ENCODE assay signal across 32 cellular contexts in genomic region chr22:31501738-31502137, GRCh38. TPM values are rescaled to one million over a fixed set of nuclear protein-coding genes. Genes with fewer than 3 reads are reported as not detected.
A peak's percentile ranks its signal among the peaks of the same experiment; 100 is the strongest.
DNase-seq lines count a peak whose midpoint lies in the region; ATAC-seq and TF ChIP-seq lines count a peak whose summit lies in the region.
"Had no signal": no experiment of that assay in that cellular context is flagged by ENCODE, and none has a peak within 500 bp of the region (broad histone marks: within the 10 kb centered on the region; RNA-seq: fewer than 3 reads in every experiment).

No MANE protein-coding gene starts in this region.

- H3K36me3 Mint-ChIP-seq in activated CD4-positive, alpha-beta T cell treated with anti-CD3 and anti-CD28 coated beads, Interleukin-2, amount 10 ng/mL, durations not matched to agents 7 days and 5 days (ENCODE audit: low read depth), result peaks cover 61% of the 10 kb centered on the region
- H3K36me3 Mint-ChIP-seq in CD4-positive, alpha-beta T cell (ENCODE audit: low read depth), result peaks cover 70% of the 10 kb centered on the region
- peaks cover 65% of the 10 kb centered on the region for H3K36me3 Mint-ChIP-seq in activated CD8-positive, alpha-beta T cell treated with anti-CD3 and anti-CD28 coated beads for 36 hours (ENCODE audit: low read depth)
- H3K36me3 Mint-ChIP-seq in stimulated activated memory B cell treated with anti-CD40 and anti-IgM and Interleukin-4, amounts not matched to agents 10 μg/mL and 1 μg/mL and 100 μg/mL, for 72 hours, result peaks cover 20% of the 10 kb centered on the region

- intact Hi-C loops in CD4-positive, alpha-beta T cell (cut with DNase I, micrococcal nuclease), result no loop called here
- intact Hi-C loops in activated CD8-positive, alpha-beta T cell treated with anti-CD3 and anti-CD28 coated beads for 36 hours (cut with micrococcal nuclease), result no loop called here
- intact Hi-C loops in lower leg skin (cut with DNase I; ENCODE audit: low total_unique reads), result no loop called here

- no peak for TF ChIP-seq CTCF in CD4-positive, alpha-beta T cell (IDR thresholded peaks at IDR 0.05)
- no peak for TF ChIP-seq CTCF in activated CD8-positive, alpha-beta T cell treated with anti-CD3 and anti-CD28 coated beads for 36 hours (IDR thresholded peaks at IDR 0.05)
- TF ChIP-seq CTCF in lower leg skin (IDR thresholded peaks at IDR 0.05), result no peak

- POLR2A ChIA-PET in activated CD4-positive, alpha-beta T cell treated with anti-CD3 and anti-CD28 coated beads, Interleukin-2, amount 10 ng/mL, durations not matched to agents 7 days and 5 days (lab: Charles Lee), result no interaction called here
- POLR2A ChIA-PET in CD4-positive, alpha-beta T cell (lab: Charles Lee), result interaction anchor here (1.3 kb wide), 1 partner anchor 11 kb away, joined by 4 read pairs; no protein-coding TSS in a partner anchor
- POLR2A ChIA-PET in activated CD8-positive, alpha-beta T cell treated with anti-CD3 and anti-CD28 coated beads for 36 hours (lab: Charles Lee), result no interaction called here

- H3K27ac ChIP-seq in CD4-positive, alpha-beta T cell (ENCODE audit: low read depth, low read length), result no peak overlapping the region
- H3K27ac ChIP-seq: A549, ascending aorta, cardiac muscle cell, gastrocnemius medialis, hepatocyte, HL-60, prostate gland, sigmoid colon, SJSA1, thoracic aorta, uterus had no signal

- CTCF ChIA-PET in activated CD4-positive, alpha-beta T cell treated with anti-CD3 and anti-CD28 coated beads, Interleukin-2, amount 10 ng/mL, durations not matched to agents 7 days and 5 days (lab: Charles Lee), result interaction anchor here (2.3 kb wide), 1 partner anchor 13 kb away, joined by 6 read pairs; no protein-coding TSS in a partner anchor
- CTCF ChIA-PET in CD4-positive, alpha-beta T cell (lab: Charles Lee), result no interaction called here
- CTCF ChIA-PET in activated CD8-positive, alpha-beta T cell treated with anti-CD3 and anti-CD28 coated beads for 36 hours (lab: Charles Lee), result no interaction called here

- no peak overlapping the region for H3K4me3 Mint-ChIP-seq in activated CD4-positive, alpha-beta T cell treated with anti-CD3 and anti-CD28 coated beads, Interleukin-2, amount 10 ng/mL, durations not matched to agents 7 days and 5 days
- H3K4me3 Mint-ChIP-seq in CD4-positive, alpha-beta T cell, result peak overlapping the region; percentile 5
- peak overlapping the region; percentile 16 for H3K4me3 Mint-ChIP-seq in activated CD8-positive, alpha-beta T cell treated with anti-CD3 and anti-CD28 coated beads for 36 hours
- H3K4me3 Mint-ChIP-seq in stimulated activated memory B cell treated with anti-CD40 and anti-IgM and Interleukin-4, amounts not matched to agents 10 μg/mL and 1 μg/mL and 100 μg/mL, for 72 hours, result no peak overlapping the region
- H3K4me3 Mint-ChIP-seq: dendritic cell treated with granulocyte-macrophage colony-stimulating factor and Interleukin-4, amounts not matched to agents 40 ng/mL and 50 ng/mL, for 4 days; GM23338 had no signal

- ATAC-seq in CD4-positive, alpha-beta T cell (ENCODE audit: poor library complexity), result no peak
- ATAC-seq in activated CD8-positive, alpha-beta T cell treated with anti-CD3 and anti-CD28 coated beads for 36 hours, result no peak
- ATAC-seq in stimulated activated memory B cell treated with anti-CD40 and anti-IgM and Interleukin-4, amounts not matched to agents 10 μg/mL and 1 μg/mL and 100 μg/mL, for 72 hours, result no peak
- ATAC-seq: A549, gastrocnemius medialis, GM23338, left cardiac atrium had no signal

- peaks cover 6% of the 10 kb centered on the region for H3K9me3 Mint-ChIP-seq in activated CD4-positive, alpha-beta T cell treated with anti-CD3 and anti-CD28 coated beads, Interleukin-2, amount 10 ng/mL, durations not matched to agents 7 days and 5 days
- no peaks in the 10 kb centered on the region for H3K9me3 Mint-ChIP-seq in CD4-positive, alpha-beta T cell
- H3K9me3 Mint-ChIP-seq in activated CD8-positive, alpha-beta T cell treated with anti-CD3 and anti-CD28 coated beads for 36 hours, result peaks cover 1% of the 10 kb centered on the region
- no peaks in the 10 kb centered on the region for H3K9me3 Mint-ChIP-seq in stimulated activated memory B cell treated with anti-CD40 and anti-IgM and Interleukin-4, amounts not matched to agents 10 μg/mL and 1 μg/mL and 100 μg/mL, for 72 hours
- H3K9me3 Mint-ChIP-seq: dendritic cell treated with granulocyte-macrophage colony-stimulating factor and Interleukin-4, amounts not matched to agents 40 ng/mL and 50 ng/mL, for 4 days had no signal

- H3K4me1 Mint-ChIP-seq in activated CD4-positive, alpha-beta T cell treated with anti-CD3 and anti-CD28 coated beads, Interleukin-2, amount 10 ng/mL, durations not matched to agents 7 days and 5 days, result peaks cover 54% of the 10 kb centered on the region
- H3K4me1 Mint-ChIP-seq in CD4-positive, alpha-beta T cell (ENCODE audit: low read depth), result peaks cover 69% of the 10 kb centered on the region
- H3K4me1 Mint-ChIP-seq in activated CD8-positive, alpha-beta T cell treated with anti-CD3 and anti-CD28 coated beads for 36 hours (ENCODE audit: low read depth), result peaks cover 69% of the 10 kb centered on the region
- H3K4me1 Mint-ChIP-seq in stimulated activated memory B cell treated with anti-CD40 and anti-IgM and Interleukin-4, amounts not matched to agents 10 μg/mL and 1 μg/mL and 100 μg/mL, for 72 hours, result peaks cover 20% of the 10 kb centered on the region

- no peaks in the 10 kb centered on the region for H3K27me3 Mint-ChIP-seq in activated CD4-positive, alpha-beta T cell treated with anti-CD3 and anti-CD28 coated beads, Interleukin-2, amount 10 ng/mL, durations not matched to agents 7 days and 5 days
- H3K27me3 Mint-ChIP-seq in CD4-positive, alpha-beta T cell, result no peaks in the 10 kb centered on the region
- no peaks in the 10 kb centered on the region for H3K27me3 Mint-ChIP-seq in activated CD8-positive, alpha-beta T cell treated with anti-CD3 and anti-CD28 coated beads for 36 hours
- no peaks in the 10 kb centered on the region for H3K27me3 Mint-ChIP-seq in stimulated activated memory B cell treated with anti-CD40 and anti-IgM and Interleukin-4, amounts not matched to agents 10 μg/mL and 1 μg/mL and 100 μg/mL, for 72 hours
- H3K27me3 Mint-ChIP-seq: dendritic cell treated with granulocyte-macrophage colony-stimulating factor and Interleukin-4, amounts not matched to agents 40 ng/mL and 50 ng/mL, for 4 days had no signal

- no peaks in the 10 kb centered on the region for H3K9me3 ChIP-seq in CD4-positive, alpha-beta T cell (ENCODE audit: control insufficient read depth, low read length)
- H3K9me3 ChIP-seq: A549, ascending aorta, gastrocnemius medialis, prostate gland, sigmoid colon, thoracic aorta, uterus had no signal

- H3K27me3 ChIP-seq in CD4-positive, alpha-beta T cell (ENCODE audit: control insufficient read depth, insufficient read depth, low read length), result no peaks in the 10 kb centered on the region
- H3K27me3 ChIP-seq: ascending aorta, cardiac muscle cell, gastrocnemius medialis, hepatocyte, sigmoid colon, SJSA1, uterus had no signal

- no peak overlapping the region for H3K4me3 ChIP-seq in lower leg skin (ENCODE audit: low read depth, poor library complexity, severe bottlenecking)
- H3K4me3 ChIP-seq: A549, ascending aorta, cardiac muscle cell, gastrocnemius medialis, GM23338, hepatocyte, prostate gland, sigmoid colon, SJSA1, thoracic aorta, uterus had no signal

- TF ChIP-seq POLR2A in lower leg skin (IDR thresholded peaks at IDR 0.05), result no peak

- no peak for DNase-seq in activated CD4-positive, alpha-beta T cell treated with anti-CD3 and anti-CD28 coated beads, Interleukin-2, amount 10 ng/mL, durations not matched to agents 7 days and 5 days
- DNase-seq in activated CD4-positive, alpha-beta T cell treated with anti-CD3 and anti-CD28 coated beads, Interleukin-2, amount 50 U/mL, for 48 hours, result no peak
- DNase-seq in CD4-positive, alpha-beta T cell, result no peak
- DNase-seq in activated CD8-positive, alpha-beta T cell treated with anti-CD3 and anti-CD28 coated beads for 36 hours, result no peak
- peak; percentile 1 to 52 for DNase-seq in lung microvascular endothelial cell (ENCODE audit: low read depth in 2 of 2)
- no peak for DNase-seq in lower leg skin (ENCODE audit: low spot score in 2 of 2)
- DNase-seq in NCI-H1417 treated with DMSO at 0.1 percent for 48 hours (lab: John Stamatoyannopoulos, UW), result no peak
- DNase-seq: AML-193; DMS53; gastrocnemius medialis; left cardiac atrium; mesenchymal stem cell; NCI-H146; NCI-H446; NCI-H774; nucleus accumbens; sigmoid colon; stimulated activated CD4-positive, alpha-beta T cell treated with anti-CD3 and anti-CD28 coated beads, Interleukin-4, amount 100 ng/mL, for 4 hours; stimulated activated naive CD4-positive, alpha-beta T cell; T-helper 1 cell; uterus had no signal

- H3K27ac Mint-ChIP-seq in activated CD4-positive, alpha-beta T cell treated with anti-CD3 and anti-CD28 coated beads, Interleukin-2, amount 10 ng/mL, durations not matched to agents 7 days and 5 days, result peak overlapping the region; percentile 66
- H3K27ac Mint-ChIP-seq in CD4-positive, alpha-beta T cell, result peak overlapping the region; percentile 40
- peak overlapping the region; percentile 50 for H3K27ac Mint-ChIP-seq in activated CD8-positive, alpha-beta T cell treated with anti-CD3 and anti-CD28 coated beads for 36 hours
- no peak overlapping the region for H3K27ac Mint-ChIP-seq in stimulated activated memory B cell treated with anti-CD40 and anti-IgM and Interleukin-4, amounts not matched to agents 10 μg/mL and 1 μg/mL and 100 μg/mL, for 72 hours
- H3K27ac Mint-ChIP-seq: dendritic cell treated with granulocyte-macrophage colony-stimulating factor and Interleukin-4, amounts not matched to agents 40 ng/mL and 50 ng/mL, for 4 days; GM23338 had no signal

- WGBS in lower leg skin, 2 donors, result 78 to 83% methylated on average over 2 of the region's 2 CpGs

RNA-seq across cellular contexts. Expression of gene SFI1, which starts 5.4 kb away (rescaled TPM):
- total RNA-seq in activated CD4-positive, alpha-beta T cell treated with anti-CD3 and anti-CD28 coated beads, Interleukin-2, amount 10 ng/mL, durations not matched to agents 7 days and 5 days, result 100 to 1,000 TPM; 174 to 183 TPM
- total RNA-seq in CD4-positive, alpha-beta T cell, result 100 to 1,000 TPM; 281 to 291 TPM
- total RNA-seq in activated CD8-positive, alpha-beta T cell treated with anti-CD3 and anti-CD28 coated beads for 36 hours, result 100 to 1,000 TPM; 273 to 274 TPM
- total RNA-seq in lung microvascular endothelial cell (8.5 and 18.1 TPM in 2 replicates), lower leg skin (10 to 100 TPM; 24.2 to 66.4 (median 32.2) TPM)

RNA-seq across cellular contexts. Expression of gene EIF4ENIF1, which starts 12.1 kb away (rescaled TPM):
- 10 to 100 TPM; 34.5 to 41.5 TPM for total RNA-seq in activated CD4-positive, alpha-beta T cell treated with anti-CD3 and anti-CD28 coated beads, Interleukin-2, amount 10 ng/mL, durations not matched to agents 7 days and 5 days
- 10 to 100 TPM in 1 of 2 experiments, 1 to 10 TPM in 1; 9.4 to 10.6 TPM for total RNA-seq in CD4-positive, alpha-beta T cell
- 10 to 100 TPM; 50.3 to 50.5 TPM for total RNA-seq in activated CD8-positive, alpha-beta T cell treated with anti-CD3 and anti-CD28 coated beads for 36 hours
- 6.5 and 11.5 TPM in 2 replicates for total RNA-seq in lung microvascular endothelial cell
- 10 to 100 TPM; 14.7 to 20.8 (median 16.9) TPM for total RNA-seq in lower leg skin

Comparison
In these comparisons a context has a peak if more than half of its experiments do, and no peak if none do; other contexts are left out.
1. DNase-seq: peak in lung microvascular endothelial cell (2 of 2); none in activated CD4-positive, alpha-beta T cell treated with anti-CD3 and anti-CD28 coated beads, Interleukin-2, amount 10 ng/mL, durations not matched to agents 7 days and 5 days (single experiment), activated CD4-positive, alpha-beta T cell treated with anti-CD3 and anti-CD28 coated beads, Interleukin-2, amount 50 U/mL, for 48 hours (0 of 2), CD4-positive, alpha-beta T cell (0 of 10), activated CD8-positive, alpha-beta T cell treated with anti-CD3 and anti-CD28 coated beads for 36 hours (single experiment), lower leg skin (0 of 2) and NCI-H1417 treated with DMSO at 0.1 percent for 48 hours (single experiment).
2. H3K4me3 Mint-ChIP-seq: peak in CD4-positive, alpha-beta T cell (single experiment) and activated CD8-positive, alpha-beta T cell treated with anti-CD3 and anti-CD28 coated beads for 36 hours (single experiment); none in activated CD4-positive, alpha-beta T cell treated with anti-CD3 and anti-CD28 coated beads, Interleukin-2, amount 10 ng/mL, durations not matched to agents 7 days and 5 days (single experiment) and stimulated activated memory B cell treated with anti-CD40 and anti-IgM and Interleukin-4, amounts not matched to agents 10 μg/mL and 1 μg/mL and 100 μg/mL, for 72 hours (single experiment).